Comparison of ENCODE assay signal across 1 cellular context in the genomic region with DNA sequence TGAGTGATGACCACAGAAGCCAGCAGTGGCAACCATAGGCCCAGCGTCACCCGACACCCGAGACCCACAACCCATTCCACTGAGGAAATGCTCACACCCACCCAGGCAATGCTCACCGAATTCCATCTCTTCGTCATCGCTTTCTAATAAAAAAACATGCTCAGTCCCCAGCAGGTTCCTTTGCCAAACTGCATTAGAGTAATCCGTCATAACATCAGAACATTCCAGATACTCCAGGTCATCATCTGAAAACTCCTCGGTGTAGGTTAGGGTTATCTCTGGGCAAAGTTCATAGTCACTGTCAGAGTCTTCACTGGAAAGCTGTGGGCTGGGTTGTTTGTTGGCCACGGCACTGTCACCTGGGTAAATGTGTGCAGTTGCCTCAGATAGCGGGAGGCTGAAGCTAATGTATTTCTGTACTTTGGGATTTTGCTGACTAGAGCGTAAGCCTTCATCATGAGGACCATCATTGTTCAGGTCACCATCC.
TF ChIP-seq lines count a peak whose summit lies in the region.

No MANE protein-coding gene starts in this region.

TF ChIP-seq in H1, 55 proteins besides CTCF, POLR2A, EP300 and RAD21 (continued from another document):
- TF ChIP-seq SRF (IDR thresholded peaks at IDR 0.05; ENCODE audit: low read depth, low read length) (no peak), NRF1 (IDR thresholded peaks at IDR 0.05; ENCODE audit: low read depth, low read length) (no peak), TAF1 (IDR thresholded peaks at IDR 0.05; ENCODE audit: low read depth, low read length) (no peak), ZNF274 (IDR thresholded peaks at IDR 0.05; ENCODE audit: borderline replicate concordance, extremely low read depth, low read length) (no peak), TAF7 (optimal IDR thresholded peaks at IDR 0.05; ENCODE audit: borderline replicate concordance, low read depth, low read length) (no peak)
